Comparison of ENCODE assay signal across 2 cellular contexts in the genomic region with DNA sequence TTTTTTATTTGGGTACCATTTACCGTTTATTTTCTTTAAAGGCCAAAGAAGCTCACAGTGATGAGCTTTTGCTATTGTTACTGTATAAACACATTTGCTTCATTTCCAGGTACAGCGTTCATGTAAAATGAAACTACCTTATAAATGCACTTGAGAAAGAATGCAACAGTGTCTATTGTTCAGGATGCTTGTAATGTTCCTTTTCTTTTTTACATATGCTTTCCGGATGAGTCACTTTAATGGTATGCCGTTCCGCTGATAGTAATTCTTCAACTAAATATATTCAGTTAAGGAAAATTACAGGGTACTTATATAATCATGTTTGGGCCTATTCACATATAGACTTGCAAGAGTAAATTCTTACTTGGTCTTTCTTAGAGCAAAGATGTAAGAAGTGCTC.
TF ChIP-seq lines count a peak whose summit lies in the region.

No MANE protein-coding gene starts in this region.

TF ChIP-seq in A549, 52 proteins besides CTCF, POLR2A, EP300 and RAD21:
- TF ChIP-seq MAFK (IDR thresholded peaks at IDR 0.05; ENCODE audit: partially characterized antibody) (no peak), FOSL2 (IDR thresholded peaks at IDR 0.05) (no peak), FOSL2 (CRISPR knock-in tag; IDR thresholded peaks at IDR 0.05) (peak; percentile 71), ESRRA (IDR thresholded peaks at IDR 0.05; ENCODE audit: borderline replicate concordance, low read length) (no peak)
- TF ChIP-seq, protein P1, sequence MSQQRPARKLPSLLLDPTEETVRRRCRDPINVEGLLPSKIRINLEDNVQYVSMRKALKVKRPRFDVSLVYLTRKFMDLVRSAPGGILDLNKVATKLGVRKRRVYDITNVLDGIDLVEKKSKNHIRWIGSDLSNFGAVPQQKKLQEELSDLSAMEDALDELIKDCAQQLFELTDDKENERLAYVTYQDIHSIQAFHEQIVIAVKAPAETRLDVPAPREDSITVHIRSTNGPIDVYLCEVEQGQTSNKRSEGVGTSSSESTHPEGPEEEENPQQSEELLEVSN (IDR thresholded peaks at IDR 0.05; ENCODE audit: borderline replicate concordance, low read depth) = no peak

TF ChIP-seq in IMR-90, 13 proteins besides CTCF, POLR2A, EP300 and RAD21:
- TF ChIP-seq, protein P2, sequence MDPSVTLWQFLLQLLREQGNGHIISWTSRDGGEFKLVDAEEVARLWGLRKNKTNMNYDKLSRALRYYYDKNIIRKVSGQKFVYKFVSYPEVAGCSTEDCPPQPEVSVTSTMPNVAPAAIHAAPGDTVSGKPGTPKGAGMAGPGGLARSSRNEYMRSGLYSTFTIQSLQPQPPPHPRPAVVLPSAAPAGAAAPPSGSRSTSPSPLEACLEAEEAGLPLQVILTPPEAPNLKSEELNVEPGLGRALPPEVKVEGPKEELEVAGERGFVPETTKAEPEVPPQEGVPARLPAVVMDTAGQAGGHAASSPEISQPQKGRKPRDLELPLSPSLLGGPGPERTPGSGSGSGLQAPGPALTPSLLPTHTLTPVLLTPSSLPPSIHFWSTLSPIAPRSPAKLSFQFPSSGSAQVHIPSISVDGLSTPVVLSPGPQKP (IDR thresholded peaks at IDR 0.05; ENCODE audit: borderline replicate concordance, low read depth, low read length) = no peak
- no peak for TF ChIP-seq RCOR1 (IDR thresholded peaks at IDR 0.05; ENCODE audit: insufficient replicate concordance, low read length)
- TF ChIP-seq SMC3 (IDR thresholded peaks at IDR 0.05; ENCODE audit: low read depth, low read length) = no peak
- TF ChIP-seq FOS (IDR thresholded peaks at IDR 0.05; ENCODE audit: low read depth, low read length) = no peak; the same call in 1 of the 2 replicates
- TF ChIP-seq, protein P3, sequence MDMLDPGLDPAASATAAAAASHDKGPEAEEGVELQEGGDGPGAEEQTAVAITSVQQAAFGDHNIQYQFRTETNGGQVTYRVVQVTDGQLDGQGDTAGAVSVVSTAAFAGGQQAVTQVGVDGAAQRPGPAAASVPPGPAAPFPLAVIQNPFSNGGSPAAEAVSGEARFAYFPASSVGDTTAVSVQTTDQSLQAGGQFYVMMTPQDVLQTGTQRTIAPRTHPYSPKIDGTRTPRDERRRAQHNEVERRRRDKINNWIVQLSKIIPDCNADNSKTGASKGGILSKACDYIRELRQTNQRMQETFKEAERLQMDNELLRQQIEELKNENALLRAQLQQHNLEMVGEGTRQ (IDR thresholded peaks at IDR 0.05; ENCODE audit: low read depth, low read length) = no peak
- TF ChIP-seq MXI1 (IDR thresholded peaks at IDR 0.05; ENCODE audit: borderline replicate concordance, low read depth, low read length) = no peak
- TF ChIP-seq RFX5 (IDR thresholded peaks at IDR 0.05; ENCODE audit: low read depth, low read length) = no peak
- TF ChIP-seq MAZ (IDR thresholded peaks at IDR 0.05; ENCODE audit: borderline replicate concordance, low read depth, low read length) = no peak
- no peak for TF ChIP-seq NFE2L2 (IDR thresholded peaks at IDR 0.05; ENCODE audit: low read depth, low read length)
